In the genomic region with DNA sequence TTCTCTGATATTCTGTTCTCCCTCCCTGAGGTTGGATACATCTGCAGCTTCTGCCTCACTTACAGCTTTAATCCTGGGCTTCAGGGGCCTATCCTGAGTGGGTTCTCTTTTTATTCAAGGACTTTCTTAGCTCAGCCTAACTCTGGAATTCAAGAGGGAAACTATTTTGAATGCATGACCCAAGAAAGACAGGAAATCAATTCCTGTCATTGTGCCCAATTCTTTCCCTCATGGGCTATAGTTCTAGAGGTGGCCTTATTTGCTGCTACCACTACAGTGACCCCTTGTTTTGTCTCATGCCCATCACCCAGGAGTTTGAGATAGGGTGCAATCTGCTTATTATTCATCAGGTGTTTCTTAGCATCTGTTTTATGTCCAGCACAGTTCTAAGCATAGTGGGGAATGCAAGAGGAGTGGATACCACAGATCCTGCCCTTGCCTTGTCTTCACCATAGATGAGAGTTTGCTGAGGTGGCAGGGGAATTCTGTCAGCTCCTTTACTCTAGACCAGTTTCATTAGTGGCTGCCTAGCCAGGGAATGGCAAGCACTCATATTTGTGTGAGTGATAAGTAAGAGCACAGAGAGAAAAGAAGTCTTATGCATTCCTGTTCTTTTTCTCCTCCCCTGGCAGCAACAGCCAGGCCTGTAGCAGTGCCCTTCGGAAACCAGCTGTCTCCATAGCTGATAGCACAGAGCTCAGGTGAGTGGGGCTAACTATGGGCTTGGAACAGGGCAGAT, we compare ENCODE assay signal across 17 cellular contexts. TPM values are rescaled to one million over a fixed set of nuclear protein-coding genes. Genes with fewer than 3 reads are reported as not detected.
"Had no signal": no experiment of that assay in that cellular context is flagged by ENCODE, and none has a peak within 500 bp of the region (broad histone marks: within the 10 kb centered on the region; RNA-seq: fewer than 3 reads in every experiment).

No MANE protein-coding gene starts in this region.

- H3K4me3 Mint-ChIP-seq: activated CD4-positive, alpha-beta T cell treated with anti-CD3 and anti-CD28 coated beads, Interleukin-2, amount 10 ng/mL, durations not matched to agents 7 days and 5 days; brain had no signal

- FAIRE-seq: islet of Langerhans, small intestine had no signal

- H3K4me1 ChIP-seq: esophagus squamous epithelium, left lung, parathyroid adenoma, tibial artery had no signal

- H3K9ac ChIP-seq: parathyroid adenoma had no signal

- H3K4me3 ChIP-seq: esophagus squamous epithelium, left lung, tibial artery had no signal

- H3K4me1 Mint-ChIP-seq: activated CD4-positive, alpha-beta T cell treated with anti-CD3 and anti-CD28 coated beads, Interleukin-2, amount 10 ng/mL, durations not matched to agents 7 days and 5 days; brain had no signal

- H3K36me3 ChIP-seq: esophagus squamous epithelium, left lung, tibial artery had no signal

- ATAC-seq: activated naive CD4-positive, alpha-beta T cell treated with anti-CD3 and anti-CD28 coated beads, Interleukin-2, amount 50 U/mL, for 72 hours; left lung had no signal

- H2AFZ ChIP-seq: parathyroid adenoma had no signal

- H3K79me2 ChIP-seq: parathyroid adenoma had no signal

- H3K27ac ChIP-seq: esophagus squamous epithelium, left lung, parathyroid adenoma, tibial artery had no signal

- H3K27me3 Mint-ChIP-seq: activated CD4-positive, alpha-beta T cell treated with anti-CD3 and anti-CD28 coated beads, Interleukin-2, amount 10 ng/mL, durations not matched to agents 7 days and 5 days; brain had no signal

- H3K27ac Mint-ChIP-seq: brain had no signal

- H3K9me3 Mint-ChIP-seq: activated naive CD4-positive, alpha-beta T cell treated with anti-CD3 and anti-CD28 coated beads, Interleukin-2, amount 50 U/mL, for 72 hours had no signal

- DNase-seq: activated CD4-positive, alpha-beta T cell treated with anti-CD3 and anti-CD28 coated beads, Interleukin-2, amount 10 ng/mL, durations not matched to agents 7 days and 5 days; activated CD4-positive, CD25-positive, alpha-beta regulatory T cell; activated CD8-positive, alpha-beta memory T cell treated with anti-CD3 and anti-CD28 coated beads for 24 hours; activated effector memory CD4-positive, alpha-beta T cell treated with Interleukin-2 at 50 U/mL for 16 hours; activated T-cell treated with anti-CD3 and anti-CD28 coated beads for 4 hours; amniotic stem cell; esophagus squamous epithelium; foreskin fibroblast; head of caudate nucleus; left lung; small intestine; tibial artery had no signal

- H3K27me3 ChIP-seq: esophagus squamous epithelium, left lung, tibial artery had no signal

RNA-seq across cellular contexts. Expression of gene SMKR1, which starts 48.7 kb away (rescaled TPM):
- total RNA-seq: mesenteric fat pad had no signal
